In the genomic region with DNA sequence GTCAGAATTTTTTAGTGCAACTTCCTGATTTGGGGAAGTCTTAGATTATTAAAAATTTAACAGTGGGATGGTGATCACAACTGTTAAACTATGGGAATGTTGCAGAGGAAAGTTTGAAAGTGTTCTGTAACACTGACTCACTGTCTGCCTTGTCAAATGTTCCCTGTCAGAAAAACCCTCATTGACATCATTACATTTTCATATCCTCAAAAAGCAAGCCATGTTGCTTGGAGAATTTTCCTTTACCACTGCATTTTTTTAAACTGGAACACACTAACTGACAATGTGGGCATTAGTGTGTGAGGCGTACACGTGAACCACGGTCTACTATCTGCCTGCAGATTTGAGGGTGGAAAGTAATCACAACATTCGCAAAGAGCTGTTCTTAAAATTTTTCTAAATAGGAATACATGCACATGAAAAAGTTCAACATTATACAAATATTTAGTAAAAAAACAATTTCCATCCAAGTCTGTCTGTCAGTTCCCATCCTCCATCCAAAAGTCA, we compare ENCODE assay signal across 1 cellular context.
TF ChIP-seq lines count a peak whose summit lies in the region.

No MANE protein-coding gene starts in this region.

TF ChIP-seq in GM12878, 131 proteins besides CTCF, POLR2A, EP300 and RAD21:
- peak; percentile 27 to 31; a peak in 1 of 4 replicates for TF ChIP-seq IKZF2 (IDR thresholded peaks at IDR 0.05)
- TF ChIP-seq, protein P1, sequence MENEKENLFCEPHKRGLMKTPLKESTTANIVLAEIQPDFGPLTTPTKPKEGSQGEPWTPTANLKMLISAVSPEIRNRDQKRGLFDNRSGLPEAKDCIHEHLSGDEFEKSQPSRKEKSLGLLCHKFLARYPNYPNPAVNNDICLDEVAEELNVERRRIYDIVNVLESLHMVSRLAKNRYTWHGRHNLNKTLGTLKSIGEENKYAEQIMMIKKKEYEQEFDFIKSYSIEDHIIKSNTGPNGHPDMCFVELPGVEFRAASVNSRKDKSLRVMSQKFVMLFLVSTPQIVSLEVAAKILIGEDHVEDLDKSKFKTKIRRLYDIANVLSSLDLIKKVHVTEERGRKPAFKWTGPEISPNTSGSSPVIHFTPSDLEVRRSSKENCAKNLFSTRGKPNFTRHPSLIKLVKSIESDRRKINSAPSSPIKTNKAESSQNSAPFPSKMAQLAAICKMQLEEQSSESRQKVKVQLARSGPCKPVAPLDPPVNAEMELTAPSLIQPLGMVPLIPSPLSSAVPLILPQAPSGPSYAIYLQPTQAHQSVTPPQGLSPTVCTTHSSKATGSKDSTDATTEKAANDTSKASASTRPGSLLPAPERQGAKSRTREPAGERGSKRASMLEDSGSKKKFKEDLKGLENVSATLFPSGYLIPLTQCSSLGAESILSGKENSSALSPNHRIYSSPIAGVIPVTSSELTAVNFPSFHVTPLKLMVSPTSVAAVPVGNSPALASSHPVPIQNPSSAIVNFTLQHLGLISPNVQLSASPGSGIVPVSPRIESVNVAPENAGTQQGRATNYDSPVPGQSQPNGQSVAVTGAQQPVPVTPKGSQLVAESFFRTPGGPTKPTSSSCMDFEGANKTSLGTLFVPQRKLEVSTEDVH (IDR thresholded peaks at IDR 0.05; ENCODE audit: low read depth, partially characterized antibody): no peak
